10 cellular contexts compared by ENCODE assay signal in the genomic region with DNA sequence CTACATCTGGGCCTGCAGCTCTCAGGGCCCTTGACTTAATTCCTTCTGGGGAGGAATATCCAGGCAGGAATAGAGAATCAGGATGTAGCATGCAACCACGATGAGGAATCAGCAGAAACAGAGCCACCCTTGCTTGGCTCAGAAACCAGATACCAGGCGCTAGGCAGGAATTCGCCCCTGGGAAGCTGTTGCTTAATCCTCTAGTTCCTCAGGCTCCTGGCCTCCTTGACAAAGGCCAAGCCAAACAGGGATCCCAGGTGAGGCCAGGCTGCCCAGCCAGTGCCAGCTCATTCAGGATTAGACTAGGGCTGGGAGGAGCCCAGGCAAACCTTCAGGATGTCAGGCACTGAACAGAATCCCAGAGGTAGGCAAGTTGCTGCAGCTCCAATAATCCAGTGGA. TPM values are rescaled to one million over a fixed set of nuclear protein-coding genes. Genes with fewer than 3 reads are reported as not detected.
A peak's percentile ranks its signal among the peaks of the same experiment; 100 is the strongest.
DNase-seq lines count a peak whose midpoint lies in the region; ATAC-seq, FAIRE-seq and TF ChIP-seq lines count a peak whose summit lies in the region.
"Had no signal": no experiment of that assay in that cellular context is flagged by ENCODE, and none has a peak within 500 bp of the region (broad histone marks: within the 10 kb centered on the region; RNA-seq: fewer than 3 reads in every experiment).

No MANE protein-coding gene starts in this region.

- peak; percentile 64 for DNase-seq in amniotic epithelial cell (ENCODE audit: low read depth)
- peak; percentile 28 for DNase-seq in iPS-NIHi7 (ENCODE audit: extremely low spot score)
- DNase-seq in stomach = peak; percentile 86
- DNase-seq in GF-D8 (lab: John Stamatoyannopoulos, UW) = no peak
- no peak for DNase-seq in HTR-8/SVneo (ENCODE audit: insufficient read length, low spot score)
- no peak for DNase-seq in activated gamma-delta T cell (lab: John Stamatoyannopoulos, UW)
- no peak for DNase-seq in CD8-positive, alpha-beta T cell
- DNase-seq: stimulated activated CD4-positive, alpha-beta T cell treated with anti-CD3 and anti-CD28 coated beads, Interleukin-12 subunit alpha, Interleukin-12 subunit beta, amount 100 ng/mL, for 4 hours; uterus had no signal

- H3K36me3 ChIP-seq in HEK293 (ENCODE audit: control insufficient read depth in 2 of 2, insufficient read depth in 1 of 2, low read length in 2 of 2) (no peaks in the 10 kb centered on the region), stomach (no peaks in the 10 kb centered on the region)
- H3K36me3 ChIP-seq in CD8-positive, alpha-beta T cell (ENCODE audit: insufficient read depth, low read length) = no peaks in the 10 kb centered on the region
- H3K36me3 ChIP-seq: uterus had no signal

- H3K27ac Mint-ChIP-seq in CD8-positive, alpha-beta T cell = no peak overlapping the region

- POLR2A ChIA-PET in HEK293 (lab: Yijun Ruan, JAX) = interaction anchor here (1.1 kb wide), 1 partner anchor 53 kb away, joined by 3 read pairs; no protein-coding TSS in a partner anchor
- POLR2A ChIA-PET in CD8-positive, alpha-beta T cell (lab: Charles Lee) = interaction anchor here (1.2 to 1.7 kb wide), 2 partner anchors 45 to 47 kb away, joined by 3 to 4 read pairs; no protein-coding TSS in a partner anchor

- no peak for TF ChIP-seq EP300 in stomach (IDR thresholded peaks at IDR 0.05)

- no peaks in the 10 kb centered on the region for H3K9me3 Mint-ChIP-seq in CD8-positive, alpha-beta T cell

- intact Hi-C loops in stomach (cut with DNase I; ENCODE audit: low total_unique reads) = no loop called here
- intact Hi-C loops in CD8-positive, alpha-beta T cell (cut with DNase I, micrococcal nuclease) = no loop called here

- no peak for TF ChIP-seq CTCF in HEK293 (tag by site-specific recombination; IDR thresholded peaks at IDR 0.05)
- TF ChIP-seq CTCF in stomach (IDR thresholded peaks at IDR 0.05) = no peak
- no peak for TF ChIP-seq CTCF in CD8-positive, alpha-beta T cell (IDR thresholded peaks at IDR 0.05)

- H3K27ac ChIP-seq in HEK293 (ENCODE audit: extremely low read depth, low read depth, low read length) = no peak overlapping the region
- H3K27ac ChIP-seq in stomach = peak overlapping the region; percentile 41 to 85 (median 61)
- no peak overlapping the region for H3K27ac ChIP-seq in CD8-positive, alpha-beta T cell (ENCODE audit: low read depth, low read length)
- H3K27ac ChIP-seq: uterus had no signal

- FAIRE-seq in HTR-8/SVneo (lab: Jason Lieb, UNC) = no peak

- H3K4me3 Mint-ChIP-seq in CD8-positive, alpha-beta T cell = no peak overlapping the region

- 42 to 56% (median 44%) methylated on average over 3 of the region's 3 CpGs for WGBS in stomach, 5 donors

- H3K9me3 ChIP-seq in HEK293 (ENCODE audit: control insufficient read depth, insufficient read depth, low read depth, low read length) (no peaks in the 10 kb centered on the region), stomach (no peaks in the 10 kb centered on the region)
- no peaks in the 10 kb centered on the region for H3K9me3 ChIP-seq in CD8-positive, alpha-beta T cell (ENCODE audit: low read length)
- H3K9me3 ChIP-seq: uterus had no signal

- H3K36me3 Mint-ChIP-seq in CD8-positive, alpha-beta T cell = no peaks in the 10 kb centered on the region

- no peak for ATAC-seq in CD8-positive, alpha-beta T cell

- no peaks in the 10 kb centered on the region for H3K4me1 Mint-ChIP-seq in CD8-positive, alpha-beta T cell (ENCODE audit: low read depth)

- no peaks in the 10 kb centered on the region for H3K27me3 ChIP-seq in stomach
- no peaks in the 10 kb centered on the region for H3K27me3 ChIP-seq in CD8-positive, alpha-beta T cell (ENCODE audit: insufficient read depth, low read length)
- H3K27me3 ChIP-seq: uterus had no signal

- CTCF ChIA-PET in HEK293 (lab: Yijun Ruan, JAX) = interaction anchor here (0.6 to 1.4 kb wide), 4 partner anchors 10 to 489 kb away, joined by 3 to 6 read pairs (median 4); no protein-coding TSS in a partner anchor
- CTCF ChIA-PET in CD8-positive, alpha-beta T cell (lab: Charles Lee) = no interaction called here

- no peaks in the 10 kb centered on the region for H3K27me3 Mint-ChIP-seq in CD8-positive, alpha-beta T cell (ENCODE audit: low read depth)

- TF ChIP-seq POLR2A in stomach (IDR thresholded peaks at IDR 0.05) = no peak

- H3K4me3 ChIP-seq in HEK293 (ENCODE audit: low read depth, low read length) = no peak overlapping the region
- H3K4me3 ChIP-seq in stomach = no peak overlapping the region
- no peak overlapping the region for H3K4me3 ChIP-seq in CD8-positive, alpha-beta T cell (ENCODE audit: low read depth, low read length)
- H3K4me3 ChIP-seq: uterus had no signal

- no peaks in the 10 kb centered on the region for H3K4me1 ChIP-seq in HEK293 (ENCODE audit: control insufficient read depth, insufficient read depth, low read length)
- peaks cover 17 to 38% (median 17%) of the 10 kb centered on the region in 4 donors for H3K4me1 ChIP-seq in stomach
- H3K4me1 ChIP-seq in CD8-positive, alpha-beta T cell (ENCODE audit: insufficient read depth, low read length) = no peaks in the 10 kb centered on the region
- H3K4me1 ChIP-seq: uterus had no signal

TF ChIP-seq in HEK293, 187 proteins besides CTCF, POLR2A, EP300 and RAD21:
- TF ChIP-seq ZSCAN16 (tag by site-specific recombination; IDR thresholded peaks at IDR 0.05) = no peak
- TF ChIP-seq ZBTB17 (tag by site-specific recombination; IDR thresholded peaks at IDR 0.05) = peak; percentile 36; the same call in 1 of the 2 replicates

RNA-seq across cellular contexts. Expression of gene IRF2BP2, which starts 48.2 kb away (rescaled TPM):
- total RNA-seq in stomach = 100 to 1,000 TPM in 2 of 5 donors, 10 to 100 TPM in 3; 58.3 to 218 (median 81.1) TPM
- 10 to 100 TPM; 39.6 to 57.0 (median 51.5) TPM for polyA plus RNA-seq in stomach
- total RNA-seq in CD8-positive, alpha-beta T cell = 100 to 1,000 TPM; 707 to 714 TPM

Comparison
In these comparisons a context has a peak if more than half of its experiments do, and no peak if none do; other contexts are left out.
1. H3K27ac ChIP-seq: peak in stomach (5 of 5); none in HEK293 (single experiment) and CD8-positive, alpha-beta T cell (single experiment).
2. DNase-seq: peak in amniotic epithelial cell (single experiment), iPS-NIHi7 (single experiment) and stomach (single experiment); none in GF-D8 (single experiment), HTR-8/SVneo (single experiment), activated gamma-delta T cell (single experiment) and CD8-positive, alpha-beta T cell (0 of 7).